In genomic region chr19:47489072-47489914, GRCh38 we compare ENCODE assay signal across 2 cellular contexts.
A peak's percentile ranks its signal among the peaks of the same experiment; 100 is the strongest.
TF ChIP-seq lines count a peak whose summit lies in the region.

No MANE protein-coding gene starts in this region.

TF ChIP-seq in HEK293, 187 proteins besides CTCF, POLR2A, EP300 and RAD21:
- TF ChIP-seq ZFHX2 (tag by site-specific recombination; conservative IDR thresholded peaks at IDR 0.05) (peak; percentile 53; the same call in 1 of the 2 replicates), EGR2 (tag by site-specific recombination; IDR thresholded peaks at IDR 0.05; ENCODE audit: low read depth) (0 out of 2 replicates have a peak, but pooled peaks have one; percentile 20), ZNF777 (tag by site-specific recombination; IDR thresholded peaks at IDR 0.05; ENCODE audit: borderline replicate concordance) (no peak), ZNF184 (tag by site-specific recombination; IDR thresholded peaks at IDR 0.05) (no peak), ZNF626 (tag by site-specific recombination; IDR thresholded peaks at IDR 0.05) (no peak), ZFP69B (tag by site-specific recombination; IDR thresholded peaks at IDR 0.05) (no peak), ZNF473 (tag by site-specific recombination; IDR thresholded peaks at IDR 0.05) (no peak)

TF ChIP-seq in K562, 482 proteins besides CTCF, POLR2A, EP300 and RAD21:
- 0 out of 2 replicates have a peak, but pooled peaks have one; percentile 7 for TF ChIP-seq ADNP (tag; IDR thresholded peaks at IDR 0.05)
- TF ChIP-seq MCM3 (IDR thresholded peaks at IDR 0.05): no peak
- no peak for TF ChIP-seq RBFOX2 (IDR thresholded peaks at IDR 0.05; ENCODE audit: low read depth, low read length)
- TF ChIP-seq ESRRA (IDR thresholded peaks at IDR 0.05; ENCODE audit: borderline replicate concordance, low read depth): peak; percentile 31; the same call in 1 of the 2 replicates
- TF ChIP-seq, protein P1, sequence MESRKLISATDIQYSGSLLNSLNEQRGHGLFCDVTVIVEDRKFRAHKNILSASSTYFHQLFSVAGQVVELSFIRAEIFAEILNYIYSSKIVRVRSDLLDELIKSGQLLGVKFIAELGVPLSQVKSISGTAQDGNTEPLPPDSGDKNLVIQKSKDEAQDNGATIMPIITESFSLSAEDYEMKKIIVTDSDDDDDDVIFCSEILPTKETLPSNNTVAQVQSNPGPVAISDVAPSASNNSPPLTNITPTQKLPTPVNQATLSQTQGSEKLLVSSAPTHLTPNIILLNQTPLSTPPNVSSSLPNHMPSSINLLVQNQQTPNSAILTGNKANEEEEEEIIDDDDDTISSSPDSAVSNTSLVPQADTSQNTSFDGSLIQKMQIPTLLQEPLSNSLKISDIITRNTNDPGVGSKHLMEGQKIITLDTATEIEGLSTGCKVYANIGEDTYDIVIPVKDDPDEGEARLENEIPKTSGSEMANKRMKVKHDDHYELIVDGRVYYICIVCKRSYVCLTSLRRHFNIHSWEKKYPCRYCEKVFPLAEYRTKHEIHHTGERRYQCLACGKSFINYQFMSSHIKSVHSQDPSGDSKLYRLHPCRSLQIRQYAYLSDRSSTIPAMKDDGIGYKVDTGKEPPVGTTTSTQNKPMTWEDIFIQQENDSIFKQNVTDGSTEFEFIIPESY (CRISPR knock-in tag; IDR thresholded peaks at IDR 0.05): peak; percentile 97
- 0 out of 2 replicates have a peak, but pooled peaks have one; percentile 25 for TF ChIP-seq SP1 (CRISPR knock-in tag; IDR thresholded peaks at IDR 0.05)
